Comparison of ENCODE assay signal across 27 cellular contexts in genomic region chr1:15184445-15185103, GRCh38. TPM values are rescaled to one million over a fixed set of nuclear protein-coding genes. Genes with fewer than 3 reads are reported as not detected.
DNase-seq lines count a peak whose midpoint lies in the region; FAIRE-seq and TF ChIP-seq lines count a peak whose summit lies in the region.
"Had no signal": no experiment of that assay in that cellular context is flagged by ENCODE, and none has a peak within 500 bp of the region (broad histone marks: within the 10 kb centered on the region; RNA-seq: fewer than 3 reads in every experiment).

No MANE protein-coding gene starts in this region.

- H3K36me3 Mint-ChIP-seq in Caco-2 (ENCODE audit: insufficient read depth, unreplicated experiment): peaks cover 16% of the 10 kb centered on the region
- H3K36me3 Mint-ChIP-seq: CD14-positive monocyte; CD8-positive, alpha-beta memory T cell had no signal

- H3K4me1 Mint-ChIP-seq in Caco-2 (ENCODE audit: low read depth, unreplicated experiment): peaks cover 27% of the 10 kb centered on the region
- H3K4me1 Mint-ChIP-seq: CD8-positive, alpha-beta memory T cell had no signal

- peak overlapping the region in 1 of 2 donors; percentile 36 for H3K9ac ChIP-seq in duodenal mucosa (ENCODE audit: low read depth in 1 of 2, low read length in 2 of 2)

- no TSS peak for BruUV-seq in Caco-2 (replicated peaks; lab: Mats Ljungman, UMichigan)

- no peak for TF ChIP-seq CTCF in Caco-2 (IDR thresholded peaks at IDR 0.05; ENCODE audit: insufficient read depth in 1 of 2, low read depth in 1 of 2, low read length in 1 of 2, severe bottlenecking in 1 of 2, unreplicated experiment in 1 of 2)

- H3K4me1 ChIP-seq in Caco-2 (peaks cover 58% of the 10 kb centered on the region), duodenal mucosa (ENCODE audit: control insufficient read depth in 1 of 2, insufficient read depth in 2 of 2, low read length in 2 of 2) (peaks cover 78 to 88% of the 10 kb centered on the region in 2 donors), small intestine (ENCODE audit: control insufficient read depth in 2 of 2, insufficient read depth in 1 of 2, low read depth in 1 of 2, low read length in 1 of 2) (peaks cover 9 to 10% of the 10 kb centered on the region in 2 donors)

- 15 to 65% (median 40%) methylated on average over 5 of the region's 5 CpGs for WGBS in small intestine, 3 donors

- no peaks in the 10 kb centered on the region for H3K9me3 Mint-ChIP-seq in Caco-2 (ENCODE audit: unreplicated experiment)
- H3K9me3 Mint-ChIP-seq: CD8-positive, alpha-beta memory T cell had no signal

- peak overlapping the region; percentile 61 for H3K27ac Mint-ChIP-seq in Caco-2 (ENCODE audit: unreplicated experiment)

- FAIRE-seq in small intestine (lab: Jason Lieb, UNC): no peak
- FAIRE-seq: GM12878 had no signal

- peak overlapping the region; percentile 8 for H3K27ac ChIP-seq in duodenal mucosa (ENCODE audit: low read depth, low read length)
- H3K27ac ChIP-seq in small intestine (ENCODE audit: low read depth in 1 of 2, low read length in 1 of 2): peak overlapping the region; percentile 12 to 69
- H3K27ac ChIP-seq: PC-9, SJSA1 had no signal

- CTCF ChIA-PET in Caco-2 (lab: Charles Lee): no interaction called here

- H3K4me3 ChIP-seq in Caco-2 (ENCODE audit: low read depth, low read length) (no peak overlapping the region), duodenal mucosa (ENCODE audit: low read depth in 1 of 2, low read length in 2 of 2) (no peak overlapping the region), small intestine (ENCODE audit: low read depth in 1 of 2, low read length in 2 of 2) (no peak overlapping the region)
- H3K4me3 ChIP-seq: GM12878, PC-9, SJSA1 had no signal

- DNase-seq in DMS53 (lab: John Stamatoyannopoulos, UW) (peak; percentile 52), DMS53 treated with DMSO at 0.1 percent for 48 hours (lab: John Stamatoyannopoulos, UW; ENCODE audit: unreplicated experiment) (no peak), Caco-2 (no peak), small intestine (peak; percentile 91), Kasumi-1 (lab: John Stamatoyannopoulos, UW) (no peak), NK-92 (lab: John Stamatoyannopoulos, UW; ENCODE audit: unreplicated experiment) (no peak)
- DNase-seq: 8988T; ACHN; BE2C; CD8-positive, alpha-beta memory T cell; DMS79; EL; GDM1; GOT3; HCEC 1CT; MV-4-11; NCI-H1105 treated with DMSO at 0.1 percent for 48 hours; NCI-H1694; NCI-H2029 treated with DMSO at 0.1 percent for 48 hours; NCI-H226; NCI-H524; NCI-H748 treated with DMSO at 0.1 percent for 48 hours; PC-9 had no signal

- H3K27me3 Mint-ChIP-seq in Caco-2 (ENCODE audit: insufficient read depth, unreplicated experiment): no peaks in the 10 kb centered on the region

- H3K27me3 ChIP-seq in Caco-2 (replicated peaks; ENCODE audit: control insufficient read depth, insufficient read depth, low read length) (no peaks in the 10 kb centered on the region), duodenal mucosa (ENCODE audit: control insufficient read depth in 1 of 2, insufficient read depth in 2 of 2, low read length in 2 of 2) (no peaks in the 10 kb centered on the region), small intestine (ENCODE audit: control insufficient read depth in 2 of 2, insufficient read depth in 2 of 2, low read length in 2 of 2) (no peaks in the 10 kb centered on the region)
- H3K27me3 ChIP-seq: BE2C, SJSA1 had no signal

- intact Hi-C loops in Caco-2 (cut with micrococcal nuclease; ENCODE audit: unreplicated experiment): no loop called here

- no peaks in the 10 kb centered on the region; the same call in none of the 2 replicates for H3K36me3 ChIP-seq in Caco-2 (ENCODE audit: control insufficient read depth, insufficient read depth, low read length)
- H3K36me3 ChIP-seq in duodenal mucosa (ENCODE audit: control insufficient read depth in 1 of 2, insufficient read depth in 2 of 2, low read length in 2 of 2): no peaks in the 10 kb centered on the region
- no peaks in the 10 kb centered on the region for H3K36me3 ChIP-seq in small intestine (ENCODE audit: control insufficient read depth in 2 of 2, insufficient read depth in 2 of 2, low read length in 2 of 2)
- H3K36me3 ChIP-seq: BE2C, SJSA1 had no signal

- no peak overlapping the region for H3K4me3 Mint-ChIP-seq in Caco-2 (ENCODE audit: unreplicated experiment)
- H3K4me3 Mint-ChIP-seq: CD14-positive monocyte; CD8-positive, alpha-beta memory T cell had no signal

- POLR2A ChIA-PET in Caco-2 (lab: Charles Lee): no interaction called here

- H3K9me3 ChIP-seq in Caco-2: no peaks in the 10 kb centered on the region
- no peaks in the 10 kb centered on the region for H3K9me3 ChIP-seq in duodenal mucosa (ENCODE audit: control insufficient read depth in 1 of 2, low read length in 2 of 2)
- no peaks in the 10 kb centered on the region for H3K9me3 ChIP-seq in small intestine (ENCODE audit: control insufficient read depth, low read depth)
- H3K9me3 ChIP-seq: BE2C, SJSA1 had no signal

RNA-seq across cellular contexts. Expression of gene TMEM51, which starts 31.0 kb away (rescaled TPM):
- 24.7 and 25.0 TPM in 2 replicates for total RNA-seq in Caco-2 (2022)
- 10 to 100 TPM; 16.3 to 25.2 (median 17.8) TPM for polyA plus RNA-seq in small intestine
- polyA plus RNA-seq: CD8-positive, alpha-beta memory T cell had no signal

Comparison
In these comparisons a context has a peak if more than half of its experiments do, and no peak if none do; other contexts are left out.
1. DNase-seq: peak in DMS53 (single experiment) and small intestine (single experiment); none in DMS53 treated with DMSO at 0.1 percent for 48 hours (single experiment), Caco-2 (0 of 2), Kasumi-1 (0 of 2) and NK-92 (single experiment).